ENCODE assay signal across 36 cellular contexts in genomic region chr3:128400683-128401082, GRCh38.
"Had no signal": no experiment of that assay in that cellular context is flagged by ENCODE, and none has a peak within 500 bp of the region (broad histone marks: within the 10 kb centered on the region; RNA-seq: fewer than 3 reads in every experiment).

No MANE protein-coding gene starts in this region.

- H3K27ac Mint-ChIP-seq: activated naive CD8-positive, alpha-beta T cell treated with anti-CD3 and anti-CD28 coated beads, Interleukin-2, amount 10 ng/mL, durations not matched to agents 7 days and 5 days; nephron progenitor cell; stimulated activated naive B cell treated with anti-CD40 and anti-IgM and Interleukin-4, amounts not matched to agents 10 μg/mL and 1 μg/mL and 100 μg/mL, for 72 hours had no signal

- H3K27me3 ChIP-seq: ascending aorta, cardiac muscle cell, colonic mucosa, right atrium auricular region, stomach, thyroid gland, upper lobe of left lung, vagina had no signal

- H3K4me2 ChIP-seq: smooth muscle cell had no signal

- H3K4me1 Mint-ChIP-seq: activated naive CD8-positive, alpha-beta T cell treated with anti-CD3 and anti-CD28 coated beads, Interleukin-2, amount 10 ng/mL, durations not matched to agents 7 days and 5 days; stimulated activated naive B cell treated with anti-CD40 and anti-IgM and Interleukin-4, amounts not matched to agents 10 μg/mL and 1 μg/mL and 100 μg/mL, for 72 hours had no signal

- DNase-seq: activated CD4-positive, alpha-beta T cell treated with anti-CD3 and anti-CD28 coated beads for 4 hours; activated CD4-positive, alpha-beta T cell treated with anti-CD3 and anti-CD28 coated beads, Interleukin-2, amount 50 U/mL, for 4 hours; activated CD4-positive, CD25-positive, alpha-beta regulatory T cell; activated CD8-positive, alpha-beta memory T cell treated with anti-CD3 and anti-CD28 coated beads for 24 hours; activated effector memory CD4-positive, alpha-beta T cell treated with Interleukin-2 at 50 U/mL for 16 hours; activated naive CD4-positive, alpha-beta T cell treated with Interleukin-2 at 50 U/mL for 16 hours; activated naive CD8-positive, alpha-beta T cell treated with anti-CD3 and anti-CD28 coated beads, Interleukin-2, amount 10 ng/mL, durations not matched to agents 7 days and 5 days; cerebellar nuclear complex; colonic mucosa; effector memory CD8-positive, alpha-beta T cell; foreskin fibroblast; head of caudate nucleus; hippocampal formation; kidney glomerular epithelial cell; lower lobe of right lung; mesenchymal stem cell; naive B cell; nephron progenitor cell; occipital lobe; psoas muscle; stimulated activated CD4-positive, alpha-beta T cell treated with anti-CD3 and anti-CD28 coated beads, Interleukin-1b, Interleukin-23, amount 100 ng/mL, for 48 hours; stimulated activated CD4-positive, alpha-beta T cell treated with anti-CD3 and anti-CD28 coated beads, Interleukin-4, amount 100 ng/mL, for 4 hours; stimulated activated CD8-positive, alpha-beta memory T cell treated with anti-CD3 and anti-CD28 coated beads, Interleukin-4, amount 100 ng/mL, for 48 hours; stimulated activated naive B cell treated with anti-CD40 and anti-IgM and Interleukin-4, amounts not matched to agents 10 μg/mL and 1 μg/mL and 100 μg/mL, for 72 hours; stomach; thyroid gland had no signal

- H3K4me1 ChIP-seq: ascending aorta, colonic mucosa, lower lobe of right lung, parathyroid adenoma, psoas muscle, thyroid gland, vagina had no signal

- ATAC-seq: effector memory CD8-positive, alpha-beta T cell; esophagus mucosa; left lobe of liver; lower lobe of right lung; psoas muscle; stimulated activated naive B cell treated with anti-CD40 and anti-IgM and Interleukin-4, amounts not matched to agents 10 μg/mL and 1 μg/mL and 100 μg/mL, for 72 hours had no signal

- H3K9me3 ChIP-seq: ascending aorta, colonic mucosa, lower lobe of right lung, psoas muscle, right atrium auricular region, stomach, thyroid gland, upper lobe of left lung, vagina had no signal

- H2AFZ ChIP-seq: parathyroid adenoma had no signal

- H3K9me3 Mint-ChIP-seq: activated naive CD8-positive, alpha-beta T cell treated with anti-CD3 and anti-CD28 coated beads, Interleukin-2, amount 10 ng/mL, durations not matched to agents 7 days and 5 days; effector memory CD8-positive, alpha-beta T cell; naive B cell; nephron progenitor cell; stimulated activated naive B cell treated with anti-CD40 and anti-IgM and Interleukin-4, amounts not matched to agents 10 μg/mL and 1 μg/mL and 100 μg/mL, for 72 hours had no signal

- H3K36me3 ChIP-seq: ascending aorta, cardiac muscle cell, colonic mucosa, lower lobe of right lung, right atrium auricular region, stomach, thyroid gland, upper lobe of left lung, vagina had no signal

- H3K27me3 Mint-ChIP-seq: activated naive CD8-positive, alpha-beta T cell treated with anti-CD3 and anti-CD28 coated beads, Interleukin-2, amount 10 ng/mL, durations not matched to agents 7 days and 5 days; effector memory CD8-positive, alpha-beta T cell; naive B cell; stimulated activated naive B cell treated with anti-CD40 and anti-IgM and Interleukin-4, amounts not matched to agents 10 μg/mL and 1 μg/mL and 100 μg/mL, for 72 hours had no signal

- H3K4me3 ChIP-seq: ascending aorta, cardiac muscle cell, colonic mucosa, lower lobe of right lung, psoas muscle, right atrium auricular region, smooth muscle cell, stomach, thyroid gland, upper lobe of left lung, vagina had no signal

- H3K36me3 Mint-ChIP-seq: activated naive CD8-positive, alpha-beta T cell treated with anti-CD3 and anti-CD28 coated beads, Interleukin-2, amount 10 ng/mL, durations not matched to agents 7 days and 5 days; brain; naive B cell had no signal

- H3K4me3 Mint-ChIP-seq: activated naive CD8-positive, alpha-beta T cell treated with anti-CD3 and anti-CD28 coated beads, Interleukin-2, amount 10 ng/mL, durations not matched to agents 7 days and 5 days; brain; effector memory CD8-positive, alpha-beta T cell; naive B cell; nephron progenitor cell; stimulated activated naive B cell treated with anti-CD40 and anti-IgM and Interleukin-4, amounts not matched to agents 10 μg/mL and 1 μg/mL and 100 μg/mL, for 72 hours had no signal

- H3K9ac ChIP-seq: parathyroid adenoma had no signal

- H3K27ac ChIP-seq: ascending aorta, cardiac muscle cell, colonic mucosa, lower lobe of right lung, parathyroid adenoma, psoas muscle, right atrium auricular region, stomach, thyroid gland, upper lobe of left lung, vagina had no signal
